Comparison of ENCODE assay signal across 8 cellular contexts in genomic region chr2:127857494-127857818, GRCh38. TPM values are rescaled to one million over a fixed set of nuclear protein-coding genes. Genes with fewer than 3 reads are reported as not detected.
DNase-seq lines count a peak whose midpoint lies in the region; ATAC-seq and TF ChIP-seq lines count a peak whose summit lies in the region.

No MANE protein-coding gene starts in this region.

- peak; percentile 33 for DNase-seq in NCI-H1105 treated with DMSO at 0.1 percent for 48 hours (lab: John Stamatoyannopoulos, UW)
- DNase-seq in NCI-H1105 (lab: John Stamatoyannopoulos, UW), result no peak
- DNase-seq in SK-N-MC (ENCODE audit: low read depth, low spot score), result no peak
- DNase-seq in dorsolateral prefrontal cortex, result no peak
- no peak for DNase-seq in NCI-H187 (lab: John Stamatoyannopoulos, UW)

- peaks cover 28% of the 10 kb centered on the region for H3K36me3 ChIP-seq in SK-N-MC (ENCODE audit: insufficient read depth, low read length)
- peaks cover 10 to 15% of the 10 kb centered on the region in 2 donors for H3K36me3 ChIP-seq in mucosa of rectum (ENCODE audit: control insufficient read depth in 2 of 2, insufficient read depth in 2 of 2, low read length in 2 of 2)

- H3K27ac ChIP-seq in SK-N-MC, result peak overlapping the region; percentile 69
- peak overlapping the region in 51 of 59 donors; percentile 1 to 90 (median 76) for H3K27ac ChIP-seq in dorsolateral prefrontal cortex
- peak overlapping the region; percentile 75 to 76 for H3K27ac ChIP-seq in mucosa of rectum (ENCODE audit: low read depth in 2 of 2, low read length in 2 of 2)

- H3K9me3 ChIP-seq in SK-N-MC (ENCODE audit: low read depth, low read length) (no peaks in the 10 kb centered on the region), mucosa of rectum (ENCODE audit: control insufficient read depth in 2 of 2, low read length in 2 of 2) (no peaks in the 10 kb centered on the region)

- peak overlapping the region; percentile 96 for H3K9ac ChIP-seq in SK-N-MC (ENCODE audit: insufficient read length)
- peak overlapping the region; percentile 68 to 87 for H3K9ac ChIP-seq in mucosa of rectum (ENCODE audit: low read depth in 1 of 2, low read length in 2 of 2)

- intact Hi-C loops in dorsolateral prefrontal cortex (cut with DNase I), result loop anchor here in 1 of 2 donors (2.0 kb wide), 1 partner anchor 47 kb away; the partner anchor contains the start of gene WDR33

- no peaks in the 10 kb centered on the region for H3K27me3 ChIP-seq in dorsolateral prefrontal cortex
- no peaks in the 10 kb centered on the region for H3K27me3 ChIP-seq in mucosa of rectum (ENCODE audit: control insufficient read depth in 2 of 2, insufficient read depth in 2 of 2, low read length in 2 of 2)

- H3K4me1 ChIP-seq in mucosa of rectum (ENCODE audit: control insufficient read depth in 2 of 2, insufficient read depth in 2 of 2, low read length in 2 of 2), result peaks cover 8 to 14% of the 10 kb centered on the region in 2 donors

- peak overlapping the region; percentile 100 for H3K4me3 ChIP-seq in SK-N-MC
- peak overlapping the region; percentile 63 to 99 (median 94) for H3K4me3 ChIP-seq in dorsolateral prefrontal cortex
- peak overlapping the region; percentile 79 to 93 for H3K4me3 ChIP-seq in mucosa of rectum (ENCODE audit: low read length in 2 of 2)

- TF ChIP-seq CTCF in dorsolateral prefrontal cortex (IDR thresholded peaks at IDR 0.05 in 54 of 56, conservative IDR thresholded peaks at IDR 0.05 in 2 of 56; ENCODE audit: low read depth in 1 of 56, partially characterized antibody in 56 of 56), result no peak

- ATAC-seq in HG03135 (IDR thresholded peaks at IDR 0.05; ENCODE audit: unreplicated experiment) (peak; percentile 13), GM21515 (IDR thresholded peaks at IDR 0.05; ENCODE audit: unreplicated experiment) (no peak)

RNA-seq across cellular contexts. Expression of gene POLR2D, which starts 0.5 kb away (rescaled TPM):
- total RNA-seq in dorsolateral prefrontal cortex, result 10 to 100 TPM; 21.1 to 37.4 (median 27.9) TPM

RNA-seq across cellular contexts. Expression of gene AMMECR1L, which starts 28.3 kb away (rescaled TPM):
- total RNA-seq in dorsolateral prefrontal cortex, result 10 to 100 TPM in 110 of 120 experiments, 1 to 10 TPM in 10; 8.9 to 15.1 (median 11.5) TPM

RNA-seq across cellular contexts. Expression of gene WDR33, which starts 46.5 kb away (rescaled TPM):
- total RNA-seq in dorsolateral prefrontal cortex, result 10 to 100 TPM; 42.2 to 70.5 (median 56.0) TPM
